1 cellular context compared by ENCODE assay signal in the genomic region with DNA sequence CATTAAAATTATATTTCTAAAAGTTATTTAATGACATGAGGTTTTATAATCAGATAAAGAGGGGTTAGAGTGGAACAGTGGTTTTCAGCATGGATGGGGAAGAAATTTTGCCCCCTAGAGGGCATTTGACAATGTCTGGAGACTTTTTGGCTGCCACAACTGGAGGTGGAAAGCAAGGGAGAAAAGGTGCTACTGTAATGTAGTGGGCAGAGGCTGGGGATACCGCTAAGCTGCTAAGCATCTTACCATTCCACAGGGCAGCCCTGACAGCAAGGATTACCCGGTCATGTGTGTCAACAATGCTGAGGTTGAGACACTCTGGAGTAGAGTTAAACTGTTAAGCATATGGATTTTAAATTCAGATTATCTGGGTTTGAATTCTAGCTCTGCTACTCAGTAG.
TF ChIP-seq lines count a peak whose summit lies in the region.

No MANE protein-coding gene starts in this region.

TF ChIP-seq in GM23338, 12 proteins besides CTCF, POLR2A, EP300 and RAD21 (continued from another document):
- TF ChIP-seq, protein P1, sequence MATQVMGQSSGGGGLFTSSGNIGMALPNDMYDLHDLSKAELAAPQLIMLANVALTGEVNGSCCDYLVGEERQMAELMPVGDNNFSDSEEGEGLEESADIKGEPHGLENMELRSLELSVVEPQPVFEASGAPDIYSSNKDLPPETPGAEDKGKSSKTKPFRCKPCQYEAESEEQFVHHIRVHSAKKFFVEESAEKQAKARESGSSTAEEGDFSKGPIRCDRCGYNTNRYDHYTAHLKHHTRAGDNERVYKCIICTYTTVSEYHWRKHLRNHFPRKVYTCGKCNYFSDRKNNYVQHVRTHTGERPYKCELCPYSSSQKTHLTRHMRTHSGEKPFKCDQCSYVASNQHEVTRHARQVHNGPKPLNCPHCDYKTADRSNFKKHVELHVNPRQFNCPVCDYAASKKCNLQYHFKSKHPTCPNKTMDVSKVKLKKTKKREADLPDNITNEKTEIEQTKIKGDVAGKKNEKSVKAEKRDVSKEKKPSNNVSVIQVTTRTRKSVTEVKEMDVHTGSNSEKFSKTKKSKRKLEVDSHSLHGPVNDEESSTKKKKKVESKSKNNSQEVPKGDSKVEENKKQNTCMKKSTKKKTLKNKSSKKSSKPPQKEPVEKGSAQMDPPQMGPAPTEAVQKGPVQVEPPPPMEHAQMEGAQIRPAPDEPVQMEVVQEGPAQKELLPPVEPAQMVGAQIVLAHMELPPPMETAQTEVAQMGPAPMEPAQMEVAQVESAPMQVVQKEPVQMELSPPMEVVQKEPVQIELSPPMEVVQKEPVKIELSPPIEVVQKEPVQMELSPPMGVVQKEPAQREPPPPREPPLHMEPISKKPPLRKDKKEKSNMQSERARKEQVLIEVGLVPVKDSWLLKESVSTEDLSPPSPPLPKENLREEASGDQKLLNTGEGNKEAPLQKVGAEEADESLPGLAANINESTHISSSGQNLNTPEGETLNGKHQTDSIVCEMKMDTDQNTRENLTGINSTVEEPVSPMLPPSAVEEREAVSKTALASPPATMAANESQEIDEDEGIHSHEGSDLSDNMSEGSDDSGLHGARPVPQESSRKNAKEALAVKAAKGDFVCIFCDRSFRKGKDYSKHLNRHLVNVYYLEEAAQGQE (IDR thresholded peaks at IDR 0.05; ENCODE audit: unreplicated experiment): no peak
- TF ChIP-seq CREB1 (CRISPR knock-in tag; IDR thresholded peaks at IDR 0.05; ENCODE audit: low read depth) (no peak), ZNF331 (CRISPR knock-in tag; IDR thresholded peaks at IDR 0.05; ENCODE audit: low read depth) (no peak), EZH2phosphoT487 (IDR thresholded peaks at IDR 0.05; ENCODE audit: unreplicated experiment) (no peak)
TF ChIP-seq in GM23338: peak in this region for 0.
